In genomic region chr20:34079818-34080217, GRCh38 we compare ENCODE assay signal across 17 cellular contexts.
"Had no signal": no experiment of that assay in that cellular context is flagged by ENCODE, and none has a peak within 500 bp of the region (broad histone marks: within the 10 kb centered on the region; RNA-seq: fewer than 3 reads in every experiment).

No MANE protein-coding gene starts in this region.

- H3K27me3 Mint-ChIP-seq: activated B cell treated with CpG ODN at 0.5 μM for 24 hours; stimulated activated memory B cell treated with anti-CD40 and anti-IgM and Interleukin-4, amounts not matched to agents 10 μg/mL and 1 μg/mL and 100 μg/mL, for 72 hours; T-cell had no signal

- H3K27ac Mint-ChIP-seq: nephron had no signal

- DNase-seq: activated B cell treated with CpG ODN at 0.5 μM for 24 hours; activated CD4-positive, alpha-beta T cell treated with anti-CD3 and anti-CD28 coated beads for 48 hours; amygdala; dermis blood vessel endothelial cell; foreskin fibroblast; mesendoderm; sigmoid colon; SK-N-SH; stimulated activated CD4-positive, alpha-beta T cell treated with anti-CD3 and anti-CD28 coated beads, Interleukin-4, amount 100 ng/mL, for 24 hours; T-cell; T-helper 9 cell; thyroid gland had no signal

- H3K4me3 ChIP-seq: cardiac muscle cell, hepatocyte, sigmoid colon, thyroid gland had no signal

- ATAC-seq: stimulated activated memory B cell treated with anti-CD40 and anti-IgM and Interleukin-4, amounts not matched to agents 10 μg/mL and 1 μg/mL and 100 μg/mL, for 72 hours; T-cell had no signal

- H3K27me3 ChIP-seq: cardiac muscle cell, hepatocyte, sigmoid colon, thyroid gland had no signal

- H3K9me3 ChIP-seq: sigmoid colon, SK-N-SH, thyroid gland had no signal

- H3K27ac ChIP-seq: cardiac muscle cell, hepatocyte, sigmoid colon, thyroid gland had no signal

- H3K4me3 Mint-ChIP-seq: activated B cell treated with CpG ODN at 0.5 μM for 24 hours; activated T-helper 1 cell treated with anti-CD3 and anti-CD28 coated beads, Interleukin-12 subunit alpha, Interleukin-12 subunit beta, Interleukin-2, Interleukin-4 antibody, amounts not matched to agents 30 ng/mL and 10 ng/mL and 1 ng/mL, durations not matched to agents 14 hours and 24 hours and 36 hours; nephron; stimulated activated memory B cell treated with anti-CD40 and anti-IgM and Interleukin-4, amounts not matched to agents 10 μg/mL and 1 μg/mL and 100 μg/mL, for 72 hours; T-cell had no signal

- H3K9me3 Mint-ChIP-seq: activated B cell treated with CpG ODN at 0.5 μM for 24 hours; activated T-helper 1 cell treated with anti-CD3 and anti-CD28 coated beads, Interleukin-12 subunit alpha, Interleukin-12 subunit beta, Interleukin-2, Interleukin-4 antibody, amounts not matched to agents 30 ng/mL and 10 ng/mL and 1 ng/mL, durations not matched to agents 14 hours and 24 hours and 36 hours; nephron; stimulated activated memory B cell treated with anti-CD40 and anti-IgM and Interleukin-4, amounts not matched to agents 10 μg/mL and 1 μg/mL and 100 μg/mL, for 72 hours; T-cell had no signal
